In genomic region chr3:178082508-178082907, GRCh38 we compare ENCODE assay signal across 1 cellular context.
TF ChIP-seq lines count a peak whose summit lies in the region.

No MANE protein-coding gene starts in this region.

TF ChIP-seq in GM23338, 12 proteins besides CTCF, POLR2A, EP300 and RAD21:
- no peak for TF ChIP-seq STAT1 (IDR thresholded peaks at IDR 0.05; ENCODE audit: unreplicated experiment)
- no peak for TF ChIP-seq EZH2 (IDR thresholded peaks at IDR 0.05; ENCODE audit: low read depth, unreplicated experiment)
